ENCODE assay signal across 8 cellular contexts in the genomic region with DNA sequence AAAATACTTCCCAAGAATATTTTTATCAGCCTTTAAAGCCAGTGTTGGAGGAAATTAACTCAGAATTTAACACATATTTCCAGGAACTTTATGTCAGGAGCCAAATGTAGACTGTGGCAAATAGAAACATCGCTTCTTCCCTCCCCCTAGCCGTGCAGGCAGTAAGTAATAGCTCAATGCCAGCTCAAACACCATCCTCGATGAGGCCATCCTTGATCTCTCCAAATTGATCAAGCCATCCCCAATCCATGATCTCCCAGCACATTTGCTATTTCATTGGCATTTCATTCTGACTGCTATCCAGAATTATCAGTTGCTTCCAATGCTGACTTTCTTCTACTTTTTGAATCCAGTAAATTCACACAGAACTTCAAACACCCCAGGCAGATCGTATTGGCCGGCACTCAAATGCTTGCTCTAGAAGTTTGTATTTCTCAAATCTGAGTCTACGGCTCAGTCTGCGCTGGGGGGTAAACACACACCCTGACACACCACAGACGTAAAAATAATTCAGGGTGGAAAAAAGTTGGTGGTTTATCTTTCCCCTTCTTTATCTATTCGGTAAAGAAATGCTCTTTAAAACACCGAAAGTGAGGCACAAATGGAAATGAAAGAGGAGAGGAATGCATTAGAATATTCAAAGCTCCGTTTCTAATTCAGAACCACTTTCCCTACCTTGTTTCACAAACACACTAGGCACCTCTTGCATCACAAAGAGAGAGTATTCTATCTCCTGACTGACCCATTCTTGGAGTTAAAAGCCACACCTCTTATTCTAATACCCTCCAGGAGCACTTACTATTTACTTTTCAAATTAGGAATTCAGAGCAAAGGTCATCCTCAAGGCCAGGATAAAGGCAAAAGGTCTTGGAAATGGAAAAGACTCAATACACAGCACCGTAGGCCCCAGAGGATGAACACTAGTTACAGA. TPM values are rescaled to one million over a fixed set of nuclear protein-coding genes. Genes with fewer than 3 reads are reported as not detected.
DNase-seq lines count a peak whose midpoint lies in the region; ATAC-seq, FAIRE-seq and TF ChIP-seq lines count a peak whose summit lies in the region.

No MANE protein-coding gene starts in this region.

- ATAC-seq in GM18867 (IDR thresholded peaks at IDR 0.05; ENCODE audit: unreplicated experiment) (peak; percentile 44), HG03378 (IDR thresholded peaks at IDR 0.05; ENCODE audit: unreplicated experiment) (peak; percentile 19), pancreas (peak; percentile 2 to 25 (median 8))

- H3K4me3 ChIP-seq in AG09309 (ENCODE audit: control insufficient read depth, low read depth, low read length) (peak overlapping the region; percentile 60), fibroblast of lung (replicated peaks in 1 of 4; ENCODE audit: control extremely low read depth in 1 of 4, insufficient read depth in 1 of 4, low read depth in 3 of 4, low read length in 4 of 4) (peak overlapping the region; percentile 80 to 97 (median 96)), pancreas (peak overlapping the region; percentile 82 to 94 (median 88))

- peak overlapping the region; percentile 88 for H3K9ac ChIP-seq in fibroblast of lung (ENCODE audit: insufficient read depth, low read length)

- TF ChIP-seq CTCF in AG09309 (IDR thresholded peaks at IDR 0.05; ENCODE audit: control insufficient read depth, insufficient read depth, low read depth, low read length, missing control alignments) (no peak), fibroblast of lung (conservative IDR thresholded peaks at IDR 0.05 in 1 of 2, IDR thresholded peaks at IDR 0.05 in 1 of 2; ENCODE audit: low read depth in 1 of 2, low read length in 2 of 2) (no peak), pancreas (IDR thresholded peaks at IDR 0.05) (no peak)

- peaks cover 52% of the 10 kb centered on the region for H3K79me2 ChIP-seq in fibroblast of lung (ENCODE audit: control insufficient read depth, insufficient read depth, low read length)

- peak overlapping the region; percentile 89 for H3K4me2 ChIP-seq in fibroblast of lung (ENCODE audit: extremely low read depth, insufficient read depth, low read length)

- WGBS in pancreas, 2 donors, result 12 to 13% methylated on average over 12 of the region's 12 CpGs

- no peaks in the 10 kb centered on the region for H3K4me1 ChIP-seq in fibroblast of lung (ENCODE audit: control insufficient read depth, extremely low read depth, insufficient read depth, low read length)
- H3K4me1 ChIP-seq in pancreas, result peaks cover 5 to 8% (median 6%) of the 10 kb centered on the region in 3 donors

- intact Hi-C loops in pancreas (cut with DNase I), result no loop called here

- H3K27me3 ChIP-seq in fibroblast of lung (ENCODE audit: control insufficient read depth, insufficient read depth, low read length) (no peaks in the 10 kb centered on the region), pancreas (no peaks in the 10 kb centered on the region)

- peak overlapping the region; percentile 89 for H3K27ac ChIP-seq in fibroblast of lung (ENCODE audit: insufficient read depth, low read length)
- peak overlapping the region in 2 of 4 donors; percentile 8 to 55 for H3K27ac ChIP-seq in pancreas

- no peak for FAIRE-seq in pancreas (lab: Jason Lieb, UNC)

- DNase-seq in AG09309 (ENCODE audit: low read depth) (no peak), SW480 (ENCODE audit: low spot score) (peak; percentile 42), fibroblast of lung (ENCODE audit: low read depth in 2 of 2) (peak; percentile 4 to 32), pancreas (no peak), Ammon's horn (ENCODE audit: low spot score) (no peak), anterior cingulate cortex (lab: John Stamatoyannopoulos, UW) (no peak)

- peak overlapping the region; percentile 100 for H2AFZ ChIP-seq in fibroblast of lung (ENCODE audit: low read length)

- H3K36me3 ChIP-seq in fibroblast of lung (ENCODE audit: control insufficient read depth, insufficient read depth, low read length), result no peaks in the 10 kb centered on the region
- H3K36me3 ChIP-seq in pancreas, result no peaks in the 10 kb centered on the region

- H4K20me1 ChIP-seq in fibroblast of lung (ENCODE audit: control insufficient read depth, extremely low read depth, insufficient read depth, low read length), result no peaks in the 10 kb centered on the region

- H3K9me3 ChIP-seq in fibroblast of lung (ENCODE audit: control insufficient read depth, insufficient read depth, low read depth, low read length), result no peaks in the 10 kb centered on the region
- H3K9me3 ChIP-seq in pancreas, result no peaks in the 10 kb centered on the region

RNA-seq across cellular contexts. Expression of gene OBI1, which starts 1.0 kb away (rescaled TPM):
- 11.4 and 12.3 TPM in 2 replicates for total RNA-seq in fibroblast of lung
- polyA plus RNA-seq in fibroblast of lung, result 10.2 and 10.7 TPM in 2 replicates
- 6.9 and 8.0 TPM in 2 replicates for polyA plus RNA-seq in fibroblast of lung (2012)
- 2.8 and 3.1 TPM in 2 replicates for polyA minus RNA-seq in fibroblast of lung (ENCODE audit: low replicate concordance)
- 1 to 10 TPM; 1.9 to 4.1 (median 2.6) TPM for total RNA-seq in pancreas
- 1 to 10 TPM; 1.3 to 2.9 TPM for polyA plus RNA-seq in pancreas

RNA-seq across cellular contexts. Expression of gene POU4F1, which starts 54.6 kb away (rescaled TPM):
- not detected in 2 replicates for total RNA-seq in fibroblast of lung
- polyA plus RNA-seq in fibroblast of lung, result not detected in 2 replicates
- polyA plus RNA-seq in fibroblast of lung (2012), result not detected in 2 replicates
- not detected in 2 replicates for polyA minus RNA-seq in fibroblast of lung (ENCODE audit: low replicate concordance)
- total RNA-seq in pancreas, result under 1 TPM in 1 of 6 donors, not detected in 5; 0.06 TPM
- polyA plus RNA-seq in pancreas, result under 1 TPM; 0.02 to 0.04 TPM

Comparison
In these comparisons a context has a peak if more than half of its experiments do, and no peak if none do; other contexts are left out.
1. DNase-seq: peak in SW480 (single experiment) and fibroblast of lung (2 of 2); none in AG09309 (single experiment), pancreas (0 of 6), Ammon's horn (single experiment) and anterior cingulate cortex (0 of 58).
2. Peak in every context shown above with its lines, with median percentiles within 50 percentile points of each other: H3K4me3 ChIP-seq and ATAC-seq.